ENCODE assay signal across 8 cellular contexts in the genomic region with DNA sequence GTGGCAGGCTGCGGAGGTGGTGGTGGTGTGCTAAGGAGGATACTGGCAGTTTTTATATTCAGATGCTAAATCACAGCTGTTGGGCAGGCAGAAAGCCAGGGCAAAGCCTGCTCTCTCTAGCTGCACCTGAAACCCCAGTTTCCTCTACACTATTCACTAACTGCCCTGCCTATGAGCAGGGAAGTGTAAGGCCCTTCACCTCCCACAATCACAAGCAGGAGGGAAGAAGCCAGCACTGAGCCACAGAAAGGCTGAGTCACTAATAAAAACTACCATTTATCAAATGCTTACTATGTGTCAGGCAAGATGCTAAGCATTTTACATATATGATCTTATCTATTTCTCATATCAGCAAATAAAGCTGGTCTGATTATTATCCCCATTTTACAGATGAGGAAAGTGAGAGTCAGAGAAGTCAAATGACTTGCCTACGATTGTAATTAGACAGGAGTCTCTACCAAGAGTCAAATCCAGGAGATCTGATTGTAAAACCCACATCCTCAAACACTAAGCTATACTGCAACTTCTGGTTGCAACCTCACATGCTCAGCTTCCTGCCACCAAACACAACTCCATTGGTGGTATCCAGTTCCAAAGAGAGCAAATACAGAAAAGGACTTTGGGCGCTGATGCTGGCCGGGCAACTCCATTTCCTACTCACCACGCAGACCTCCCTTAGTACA. TPM values are rescaled to one million over a fixed set of nuclear protein-coding genes. Genes with fewer than 3 reads are reported as not detected.
DNase-seq lines count a peak whose midpoint lies in the region; ATAC-seq and TF ChIP-seq lines count a peak whose summit lies in the region.

No MANE protein-coding gene starts in this region.

- H4K5ac ChIP-seq in IMR-90 (ENCODE audit: low read depth, low read length), result peak overlapping the region; percentile 82

- H3K27ac ChIP-seq in IMR-90 (ENCODE audit: insufficient read depth, low read length), result peak overlapping the region; percentile 70
- H3K27ac ChIP-seq in mucosa of rectum (ENCODE audit: low read depth in 2 of 2, low read length in 2 of 2), result peak overlapping the region; percentile 40 to 53
- H3K27ac ChIP-seq in esophagus squamous epithelium, result peak overlapping the region in 2 of 4 donors; percentile 26 to 50

- H2BK20ac ChIP-seq in IMR-90 (ENCODE audit: low read depth, low read length), result peak overlapping the region; percentile 93

- H3K9me1 ChIP-seq in IMR-90 (ENCODE audit: insufficient read depth, low read length), result peaks cover 9% of the 10 kb centered on the region

- H2BK15ac ChIP-seq in IMR-90 (ENCODE audit: low read depth, low read length), result peak overlapping the region; percentile 92

- no TSS peak for BruUV-seq in IMR-90 (replicated peaks; lab: Mats Ljungman, UMichigan)

- dilution Hi-C loops in IMR-90 (cut with HindIII; ENCODE audit: low sequenced_read_pairs, unreplicated experiment), result no loop called here

- H3K23ac ChIP-seq in IMR-90 (ENCODE audit: low read depth, low read length), result peak overlapping the region; percentile 61

- H3K4me1 ChIP-seq in IMR-90 (ENCODE audit: control insufficient read depth, insufficient read depth, low read length), result peaks cover 8% of the 10 kb centered on the region
- H3K4me1 ChIP-seq in mucosa of rectum (ENCODE audit: control insufficient read depth in 2 of 2, insufficient read depth in 2 of 2, low read length in 2 of 2), result peaks cover 0 to 12% of the 10 kb centered on the region in 2 donors
- peaks cover 0 to 9% (median 5%) of the 10 kb centered on the region in 3 donors for H3K4me1 ChIP-seq in esophagus squamous epithelium

- intact Hi-C loops in IMR-90 (cut with micrococcal nuclease) (loop anchor here (5.0 kb wide), 1 partner anchor 110 kb away; no protein-coding TSS in a partner anchor), esophagus squamous epithelium (cut with DNase I) (no loop called here)

- no peaks in the 10 kb centered on the region for H3K27me3 ChIP-seq in IMR-90 (ENCODE audit: control insufficient read depth, insufficient read depth, low read length)
- H3K27me3 ChIP-seq in mucosa of rectum (ENCODE audit: control insufficient read depth in 2 of 2, insufficient read depth in 2 of 2, low read length in 2 of 2), result no peaks in the 10 kb centered on the region
- H3K27me3 ChIP-seq in esophagus squamous epithelium, result no peaks in the 10 kb centered on the region

- H3K9ac ChIP-seq in IMR-90 (ENCODE audit: low read depth, low read length) (peak overlapping the region; percentile 5; the same call in 1 of the 2 replicates), mucosa of rectum (ENCODE audit: low read depth in 1 of 2, low read length in 2 of 2) (no peak overlapping the region)

- peak overlapping the region; percentile 57 to 88 for H4K8ac ChIP-seq in IMR-90 (ENCODE audit: low read depth in 2 of 2, low read length in 2 of 2)

- peak overlapping the region; percentile 56 for H2AFZ ChIP-seq in IMR-90 (replicated peaks; ENCODE audit: low read length, poor library complexity)

- in situ Hi-C loops in IMR-90 (cut with MboI; ENCODE audit: low sequenced_read_pairs), result no loop called here

- H2BK120ac ChIP-seq in IMR-90 (ENCODE audit: low read depth, low read length), result peak overlapping the region; percentile 91

- TF ChIP-seq RAD21 in IMR-90 (IDR thresholded peaks at IDR 0.05; ENCODE audit: low read length), result no peak

- peak overlapping the region; percentile 31 for H2AK9ac ChIP-seq in IMR-90 (replicated peaks; ENCODE audit: low read depth, low read length, poor library complexity)

- no peak for TF ChIP-seq CTCF in IMR-90 (conservative IDR thresholded peaks at IDR 0.05; ENCODE audit: low read depth, low read length)
- TF ChIP-seq CTCF in esophagus squamous epithelium (IDR thresholded peaks at IDR 0.05), result no peak

- H3K4me2 ChIP-seq in IMR-90 (ENCODE audit: low read depth, low read length), result peak overlapping the region; percentile 30; the same call in 1 of the 2 replicates

- peaks cover 0 to 4% of the 10 kb centered on the region in 2 experiments; a peak in 1 of 4 replicates for H3K79me1 ChIP-seq in IMR-90 (ENCODE audit: low read depth in 1 of 2, low read length in 2 of 2)

- peak overlapping the region; percentile 66 for H2BK5ac ChIP-seq in IMR-90 (ENCODE audit: low read depth, low read length, poor library complexity, severe bottlenecking)

- peak overlapping the region; percentile 70; the same call in 1 of the 2 replicates for H3K18ac ChIP-seq in IMR-90 (ENCODE audit: low read depth, low read length)

- peak overlapping the region; percentile 71; the same call in 1 of the 2 replicates for H3K56ac ChIP-seq in IMR-90 (ENCODE audit: extremely low read depth, insufficient read depth, low read length)

- CTCF ChIA-PET in IMR-90 (lab: Yijun Ruan, JAX), result no interaction called here

- no CpG with 5 or more reads among the region's 5 CpGs for WGBS in IMR-90 (ENCODE audit: extremely low coverage in 2 of 2, insufficient read length in 1 of 2), 2 experiments
- WGBS in esophagus squamous epithelium, 2 donors, result 74 to 84% methylated on average over 5 of the region's 5 CpGs

- peak overlapping the region; percentile 88 for H2AK5ac ChIP-seq in IMR-90 (ENCODE audit: low read depth, low read length)

- POLR2A ChIA-PET in IMR-90 (lab: Charles Lee; ENCODE audit: unreplicated experiment), result no interaction called here

- DNase-seq in IMR-90, result peak; percentile 82
- DNase-seq in activated naive CD4-positive, alpha-beta T cell treated with anti-CD3 and anti-CD28 coated beads, Interleukin-2, amount 50 U/mL, for 16 hours, result peak; percentile 29
- DNase-seq in epidermal melanocyte (ENCODE audit: insufficient read length, low spot score), result no peak
- DNase-seq in NCI-H2196 (lab: John Stamatoyannopoulos, UW; ENCODE audit: unreplicated experiment), result no peak
- DNase-seq in esophagus squamous epithelium (lab: John Stamatoyannopoulos, UW), result no peak
- DNase-seq in NCI-H1436 (lab: John Stamatoyannopoulos, UW), result no peak

- peak overlapping the region; percentile 79 for H4K91ac ChIP-seq in IMR-90 (ENCODE audit: insufficient read depth, low read depth, low read length)

- no peaks in the 10 kb centered on the region for H3K36me3 ChIP-seq in IMR-90 (ENCODE audit: control insufficient read depth, insufficient read depth, low read length)
- no peaks in the 10 kb centered on the region for H3K36me3 ChIP-seq in mucosa of rectum (ENCODE audit: control insufficient read depth in 2 of 2, insufficient read depth in 2 of 2, low read length in 2 of 2)
- no peaks in the 10 kb centered on the region for H3K36me3 ChIP-seq in esophagus squamous epithelium

- no peaks in the 10 kb centered on the region; the same call in 1 of the 2 replicates for H4K20me1 ChIP-seq in IMR-90 (ENCODE audit: insufficient read depth, low read length)

- peak overlapping the region; percentile 75 for H3K14ac ChIP-seq in IMR-90 (replicated peaks; ENCODE audit: low read depth, low read length)

- no peak for TF ChIP-seq POLR2A in IMR-90 (IDR thresholded peaks at IDR 0.05; ENCODE audit: low read depth, low read length)
- TF ChIP-seq POLR2A in esophagus squamous epithelium (IDR thresholded peaks at IDR 0.05), result no peak

- H3K4me3 ChIP-seq in IMR-90 (ENCODE audit: insufficient read depth, low read depth, low read length) (no peak overlapping the region), mucosa of rectum (ENCODE audit: low read length in 2 of 2) (no peak overlapping the region), esophagus squamous epithelium (no peak overlapping the region)

- peak overlapping the region; percentile 77 for H3K4ac ChIP-seq in IMR-90 (ENCODE audit: low read depth, low read length)

- peak; percentile 81 for ATAC-seq in GM19043 (IDR thresholded peaks at IDR 0.05; ENCODE audit: low read depth, unreplicated experiment)
- ATAC-seq in IMR-90 (ENCODE audit: low read depth), result peak; percentile 82

- H3K9me3 ChIP-seq in IMR-90 (ENCODE audit: control insufficient read depth, insufficient read depth, low read length), result no peaks in the 10 kb centered on the region
- no peaks in the 10 kb centered on the region for H3K9me3 ChIP-seq in mucosa of rectum (ENCODE audit: control insufficient read depth in 2 of 2, low read length in 2 of 2)
- H3K9me3 ChIP-seq in esophagus squamous epithelium, result no peaks in the 10 kb centered on the region

TF ChIP-seq in IMR-90, 13 proteins besides CTCF, POLR2A, EP300 and RAD21:
- no peak for TF ChIP-seq MXI1 (IDR thresholded peaks at IDR 0.05; ENCODE audit: borderline replicate concordance, low read depth, low read length)
- TF ChIP-seq MAFK (IDR thresholded peaks at IDR 0.05; ENCODE audit: low read depth, low read length), result peak; percentile 58
- TF ChIP-seq CEBPB (IDR thresholded peaks at IDR 0.05; ENCODE audit: low read depth, low read length), result no peak
- peak; percentile 63 for TF ChIP-seq FOS (IDR thresholded peaks at IDR 0.05; ENCODE audit: low read depth, low read length)
- TF ChIP-seq NFE2L2 (IDR thresholded peaks at IDR 0.05; ENCODE audit: low read depth, low read length), result peak; percentile 68
- TF ChIP-seq RCOR1 (IDR thresholded peaks at IDR 0.05; ENCODE audit: insufficient replicate concordance, low read length), result peak; percentile 57
- TF ChIP-seq MAZ (IDR thresholded peaks at IDR 0.05; ENCODE audit: borderline replicate concordance, low read depth, low read length), result no peak

RNA-seq across cellular contexts. Expression of a gene that starts 17.7 kb away (rescaled TPM):
- 506 and 533 TPM in 2 replicates for total RNA-seq in IMR-90 (2012; rRNA removed)
- 90.6 and 93.1 TPM in 2 replicates for polyA plus RNA-seq in IMR-90 (2012; rRNA removed)
- 8.4 and 8.7 TPM in 2 replicates for polyA plus RNA-seq in IMR-90 (2012; cell fraction: cytosol; rRNA removed)
- polyA plus RNA-seq in IMR-90 (2012; cell fraction: nucleus; rRNA removed; ENCODE audit: low replicate concordance), result 3.7 and 44.6 TPM in 2 replicates
- total RNA-seq in esophagus squamous epithelium, result 100 to 1,000 TPM in 2 of 4 donors, 10 to 100 TPM in 2; 71.4 to 246 (median 116) TPM

Comparison
In these comparisons a context has a peak if more than half of its experiments do, and no peak if none do; other contexts are left out.
1. DNase-seq: peak in IMR-90 (single experiment) and activated naive CD4-positive, alpha-beta T cell treated with anti-CD3 and anti-CD28 coated beads, Interleukin-2, amount 50 U/mL, for 16 hours (single experiment); none in epidermal melanocyte (single experiment), NCI-H2196 (single experiment), esophagus squamous epithelium (single experiment) and NCI-H1436 (single experiment).